Comparison of ENCODE assay signal across 14 cellular contexts in the genomic region with DNA sequence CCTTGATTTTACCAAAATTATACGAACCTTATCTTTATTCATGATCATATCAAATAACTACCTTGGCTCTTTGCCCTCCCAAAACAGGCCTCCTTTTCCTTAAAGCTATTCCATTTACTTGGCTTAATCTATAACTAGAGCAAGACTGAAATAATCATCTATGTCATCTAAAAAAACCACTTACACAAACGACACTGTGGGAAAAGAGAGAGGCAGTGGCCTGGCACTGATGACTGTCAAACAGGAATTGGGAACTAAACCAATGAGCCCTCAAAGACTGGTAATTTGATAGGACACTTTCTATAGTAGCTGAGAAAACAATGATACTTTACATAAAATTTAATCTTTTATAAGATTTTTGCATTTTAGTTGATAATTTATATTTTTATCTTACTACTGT. TPM values are rescaled to one million over a fixed set of nuclear protein-coding genes. Genes with fewer than 3 reads are reported as not detected.
DNase-seq lines count a peak whose midpoint lies in the region; ATAC-seq and TF ChIP-seq lines count a peak whose summit lies in the region.
"Had no signal": no experiment of that assay in that cellular context is flagged by ENCODE, and none has a peak within 500 bp of the region (broad histone marks: within the 10 kb centered on the region; RNA-seq: fewer than 3 reads in every experiment).

No MANE protein-coding gene starts in this region.

- H3K36me3 ChIP-seq in mucosa of descending colon (ENCODE audit: low read depth) = no peaks in the 10 kb centered on the region

- no peaks in the 10 kb centered on the region for H3K36me3 Mint-ChIP-seq in osteocyte (ENCODE audit: unreplicated experiment)
- H3K36me3 Mint-ChIP-seq: activated naive CD8-positive, alpha-beta T cell; CD8-positive, alpha-beta T cell had no signal

- H3K4me1 Mint-ChIP-seq in osteocyte (ENCODE audit: unreplicated experiment) = peaks cover 14% of the 10 kb centered on the region

- TF ChIP-seq CTCF in GM12865 (IDR thresholded peaks at IDR 0.05; ENCODE audit: insufficient read depth, low read depth, low read length, missing control alignments) (no peak), choroid plexus epithelial cell (conservative IDR thresholded peaks at IDR 0.05; ENCODE audit: low read depth, low read length) (no peak), mucosa of descending colon (IDR thresholded peaks at IDR 0.05) (no peak), osteocyte (IDR thresholded peaks at IDR 0.05) (no peak)

- H3K4me3 ChIP-seq in GM12865 (ENCODE audit: low read depth, low read length) (peak overlapping the region; percentile 55), choroid plexus epithelial cell (ENCODE audit: low read depth, low read length) (peak overlapping the region; percentile 42), mucosa of descending colon (no peak overlapping the region)

- H3K27ac Mint-ChIP-seq in osteocyte (ENCODE audit: unreplicated experiment) = no peak overlapping the region
- H3K27ac Mint-ChIP-seq: activated naive CD8-positive, alpha-beta T cell; CD8-positive, alpha-beta T cell; stimulated activated naive CD8-positive, alpha-beta T cell treated with anti-CD3 and anti-CD28 coated beads, Interleukin-15, Interleukin-2, amounts not matched to agents 100 ng/mL and 50 ng/mL, for 24 hours; T-helper 2 cell treated with Interferon-gamma antibody and Interleukin-4, amounts not matched to agents 5 μg/mL and 100 μg/mL, for 36 hours had no signal

- no peaks in the 10 kb centered on the region for H3K27me3 Mint-ChIP-seq in osteocyte (ENCODE audit: unreplicated experiment)

- H3K9me3 Mint-ChIP-seq in osteocyte (ENCODE audit: unreplicated experiment) = no peaks in the 10 kb centered on the region
- H3K9me3 Mint-ChIP-seq: CD8-positive, alpha-beta T cell; stimulated activated naive CD8-positive, alpha-beta T cell treated with anti-CD3 and anti-CD28 coated beads, Interleukin-15, Interleukin-2, amounts not matched to agents 100 ng/mL and 50 ng/mL, for 24 hours; T-helper 2 cell treated with Interferon-gamma antibody and Interleukin-4, amounts not matched to agents 5 μg/mL and 100 μg/mL, for 36 hours had no signal

- H3K4me1 ChIP-seq in mucosa of descending colon (ENCODE audit: low read depth) = no peaks in the 10 kb centered on the region

- DNase-seq in GM12865 (ENCODE audit: low read depth) (no peak), NCI-H1105 treated with DMSO at 0.1 percent for 48 hours (lab: John Stamatoyannopoulos, UW) (peak; percentile 46), choroid plexus epithelial cell (ENCODE audit: low read depth) (no peak), mucosa of descending colon (peak in 1 of 3 donors; percentile 13), NCI-H1930 (lab: John Stamatoyannopoulos, UW) (no peak), osteocyte (ENCODE audit: extremely low spot score, unreplicated experiment) (no peak)
- no peak for DNase-seq in activated CD4-positive, CD25-positive, alpha-beta regulatory T cell (lab: John Stamatoyannopoulos, UW)
- DNase-seq: CD8-positive, alpha-beta T cell; NCI-H1417 treated with DMSO at 0.1 percent for 48 hours; NK-92 treated with Interleukin-12 subunit alpha and Interleukin-12 subunit beta, amount 100 ng/mL, for 24 hours had no signal

- ATAC-seq in mucosa of descending colon (peak; percentile 56), HG02798 (IDR thresholded peaks at IDR 0.05; ENCODE audit: poor library complexity, unreplicated experiment) (no peak)
- ATAC-seq: CD8-positive, alpha-beta T cell had no signal

- intact Hi-C loops in mucosa of descending colon (cut with DNase I, micrococcal nuclease) = no loop called here

- no peak overlapping the region for H3K4me3 Mint-ChIP-seq in osteocyte (ENCODE audit: unreplicated experiment)
- H3K4me3 Mint-ChIP-seq: activated naive CD8-positive, alpha-beta T cell; CD8-positive, alpha-beta T cell; stimulated activated naive CD8-positive, alpha-beta T cell treated with anti-CD3 and anti-CD28 coated beads, Interleukin-15, Interleukin-2, amounts not matched to agents 100 ng/mL and 50 ng/mL, for 24 hours; T-helper 2 cell treated with Interferon-gamma antibody and Interleukin-4, amounts not matched to agents 5 μg/mL and 100 μg/mL, for 36 hours had no signal

- H3K9me3 ChIP-seq in mucosa of descending colon = no peaks in the 10 kb centered on the region

RNA-seq across cellular contexts. Expression of a gene that starts 11.7 kb away (rescaled TPM):
- total RNA-seq in mucosa of descending colon = 10 to 100 TPM in 1 of 3 donors, 1 to 10 TPM in 2; 2.9 to 15.6 (median 3.7) TPM
- total RNA-seq in osteocyte = 55.7 and 56.0 TPM in 2 replicates
